Comparison of ENCODE assay signal across 2 cellular contexts in genomic region chr4:123577507-123577906, GRCh38.
TF ChIP-seq lines count a peak whose summit lies in the region.

No MANE protein-coding gene starts in this region.

TF ChIP-seq in H1, 55 proteins besides CTCF, POLR2A, EP300 and RAD21 (continued from another document):
- TF ChIP-seq CREB1 (IDR thresholded peaks at IDR 0.05) (no peak), E2F6 (IDR thresholded peaks at IDR 0.05) (no peak), ASH2L (IDR thresholded peaks at IDR 0.05; ENCODE audit: low read length) (no peak), SP1 (IDR thresholded peaks at IDR 0.05; ENCODE audit: low read depth, low read length) (no peak), BCL11A (IDR thresholded peaks at IDR 0.05; ENCODE audit: low read depth in 2 of 2, low read length in 2 of 2) (no peak), SP2 (IDR thresholded peaks at IDR 0.05; ENCODE audit: low read length) (no peak), EGR1 (IDR thresholded peaks at IDR 0.05; ENCODE audit: borderline replicate concordance, low read depth, low read length) (no peak), RXRA (IDR thresholded peaks at IDR 0.05; ENCODE audit: insufficient read depth, low read depth, low read length) (no peak), CHD7 (IDR thresholded peaks at IDR 0.05; ENCODE audit: insufficient replicate concordance, low read length) (no peak), PHF8 (conservative IDR thresholded peaks at IDR 0.05; ENCODE audit: low read depth, low read length) (no peak), MAFK (IDR thresholded peaks at IDR 0.05; ENCODE audit: low read depth, low read length) (no peak)

TF ChIP-seq in HEK293T, 16 proteins besides CTCF, POLR2A, EP300 and RAD21 (continued from another document):
- TF ChIP-seq CTBP1 (IDR thresholded peaks at IDR 0.05; ENCODE audit: borderline replicate concordance) = no peak
- TF ChIP-seq FOXK2 (IDR thresholded peaks at IDR 0.05) = no peak
- no peak for TF ChIP-seq LEF1 (IDR thresholded peaks at IDR 0.05; ENCODE audit: borderline replicate concordance)
- no peak for TF ChIP-seq FOXA1 (IDR thresholded peaks at IDR 0.05)
- no peak for TF ChIP-seq TARDBP (IDR thresholded peaks at IDR 0.05)
- no peak for TF ChIP-seq ELF4 (IDR thresholded peaks at IDR 0.05)
- TF ChIP-seq FOXM1 (IDR thresholded peaks at IDR 0.05; ENCODE audit: borderline replicate concordance) = no peak
- no peak for TF ChIP-seq BHLHE40 (IDR thresholded peaks at IDR 0.05; ENCODE audit: borderline replicate concordance)
- no peak for TF ChIP-seq HDGF (IDR thresholded peaks at IDR 0.05; ENCODE audit: borderline replicate concordance)
